In the genomic region with DNA sequence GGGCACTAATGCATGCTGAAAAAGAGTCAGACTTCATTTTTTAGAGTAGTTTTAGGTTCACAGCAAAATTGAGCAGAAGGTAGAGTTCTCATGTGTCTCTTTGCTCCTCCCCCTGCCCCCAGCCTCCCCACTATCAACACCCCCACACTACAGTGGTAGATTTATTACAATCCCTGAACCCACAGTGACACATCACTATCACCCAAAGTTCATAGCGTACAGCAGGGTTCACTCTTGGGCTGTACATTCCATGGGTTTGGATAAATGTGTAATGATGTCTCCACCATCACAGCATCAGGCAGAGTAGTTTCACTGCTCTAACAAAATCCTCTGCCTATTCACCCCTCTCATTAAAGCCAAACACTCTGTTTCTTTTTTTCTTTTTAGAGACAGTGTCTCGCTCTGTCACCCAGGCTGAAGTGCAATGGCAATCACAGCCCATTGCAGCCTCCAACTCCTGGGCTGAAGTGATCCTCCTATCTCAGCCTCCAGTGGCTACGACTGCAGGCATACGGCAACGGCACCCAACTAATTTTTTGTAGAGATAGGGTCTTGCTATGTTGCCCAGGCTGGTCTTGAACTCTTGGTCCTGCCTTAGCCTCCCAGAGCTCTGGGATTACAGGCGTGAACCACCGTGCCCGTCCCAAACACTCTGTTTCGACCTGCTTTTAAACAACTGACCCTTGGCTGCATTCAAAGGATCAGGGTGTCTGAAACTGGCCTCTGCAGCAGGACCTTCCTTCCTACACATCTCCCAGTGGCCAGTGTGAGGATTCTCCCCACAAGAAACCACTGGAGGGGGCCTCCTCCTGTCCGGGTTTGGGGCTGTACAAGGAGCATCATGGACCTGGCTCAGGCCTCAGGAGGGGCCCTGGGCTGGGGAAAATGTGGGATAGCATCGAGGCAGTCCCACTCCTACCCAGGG, we compare ENCODE assay signal across 9 cellular contexts. TPM values are rescaled to one million over a fixed set of nuclear protein-coding genes. Genes with fewer than 3 reads are reported as not detected.
A peak's percentile ranks its signal among the peaks of the same experiment; 100 is the strongest.
DNase-seq lines count a peak whose midpoint lies in the region; ATAC-seq and TF ChIP-seq lines count a peak whose summit lies in the region.
"Had no signal": no experiment of that assay in that cellular context is flagged by ENCODE, and none has a peak within 500 bp of the region (broad histone marks: within the 10 kb centered on the region; RNA-seq: fewer than 3 reads in every experiment).

No MANE protein-coding gene starts in this region.

- H2AFZ ChIP-seq in mammary epithelial cell (ENCODE audit: low read depth, low read length) = peak overlapping the region; percentile 71

- peak; percentile 18 for DNase-seq in activated CD8-positive, alpha-beta T cell treated with anti-CD3 and anti-CD28 coated beads, Interleukin-2, amount 10 ng/mL, durations not matched to agents 7 days and 5 days
- no peak for DNase-seq in activated CD8-positive, alpha-beta T cell treated with anti-CD3 and anti-CD28 coated beads for 36 hours
- no peak for DNase-seq in mammary epithelial cell
- no peak for DNase-seq in memory B cell (ENCODE audit: low spot score in 2 of 2)
- no peak for DNase-seq in transverse colon
- no peak for DNase-seq in activated CD4-positive, alpha-beta T cell treated with anti-CD3 and anti-CD28 coated beads for 48 hours
- DNase-seq in effector CD4-positive, alpha-beta T cell = no peak
- DNase-seq: NCI-H1105 treated with DMSO at 0.1 percent for 48 hours had no signal

- no peaks in the 10 kb centered on the region for H3K79me2 ChIP-seq in mammary epithelial cell (ENCODE audit: insufficient read depth, low read length)

- no peak overlapping the region for H3K9ac ChIP-seq in mammary epithelial cell (ENCODE audit: insufficient read depth, low read length)

- H3K4me3 ChIP-seq in mammary epithelial cell (replicated peaks in 1 of 3; ENCODE audit: insufficient read depth in 1 of 3, low read depth in 2 of 3, low read length in 3 of 3) (no peak overlapping the region), transverse colon (peak overlapping the region in 2 of 4 donors; percentile 37 to 46)

- in situ Hi-C loops in mammary epithelial cell (cut with MboI; ENCODE audit: low sequenced_read_pairs in 2 of 2) = no loop called here
- in situ Hi-C loops in transverse colon (cut with MboI; ENCODE audit: low pct_ligation_motif_present in 1 of 4, low pct_unique_long_range_greater_than_20kb in 1 of 4, low sequenced_read_pairs in 3 of 4) = loop anchor here in 1 of 4 donors (10.0 kb wide), 1 partner anchor 160 kb away; the partner anchor contains the start of genes FEN1 and TMEM258

- no peak for TF ChIP-seq POLR2A in transverse colon (IDR thresholded peaks at IDR 0.05)

- TF ChIP-seq CTCF in activated CD8-positive, alpha-beta T cell treated with anti-CD3 and anti-CD28 coated beads for 36 hours (IDR thresholded peaks at IDR 0.05) = no peak
- TF ChIP-seq CTCF in mammary epithelial cell (conservative IDR thresholded peaks at IDR 0.05 in 1 of 2, IDR thresholded peaks at IDR 0.05 in 1 of 2; ENCODE audit: extremely low read depth in 1 of 2, insufficient read depth in 1 of 2, low read depth in 1 of 2, low read length in 2 of 2) (no peak), transverse colon (IDR thresholded peaks at IDR 0.05) (no peak)

- peaks cover 22% of the 10 kb centered on the region for H3K27me3 Mint-ChIP-seq in activated CD8-positive, alpha-beta T cell treated with anti-CD3 and anti-CD28 coated beads, Interleukin-2, amount 10 ng/mL, durations not matched to agents 7 days and 5 days (ENCODE audit: low read depth)
- H3K27me3 Mint-ChIP-seq in activated CD8-positive, alpha-beta T cell treated with anti-CD3 and anti-CD28 coated beads for 36 hours = peaks cover 27% of the 10 kb centered on the region
- peaks cover 4% of the 10 kb centered on the region for H3K27me3 Mint-ChIP-seq in memory B cell

- no peaks in the 10 kb centered on the region for H4K20me1 ChIP-seq in mammary epithelial cell (ENCODE audit: insufficient read depth, low read length)

- H3K27ac ChIP-seq in mammary epithelial cell (ENCODE audit: insufficient read depth, low read depth, low read length) (no peak overlapping the region), transverse colon (peak overlapping the region; percentile 73 to 74 (median 74))

- WGBS in mammary epithelial cell (ENCODE audit: low coverage, missing lambda C conversion rate) = 85% methylated on average over 10 of the region's 11 CpGs
- WGBS in transverse colon (ENCODE audit: low coverage in 1 of 2), 2 donors = 83 to 100% methylated on average over 2 to 10 of the region's 11 CpGs

- H3K4me1 ChIP-seq in mammary epithelial cell (ENCODE audit: insufficient read depth, low read length) = peaks cover 19% of the 10 kb centered on the region
- peaks cover 5 to 22% (median 13%) of the 10 kb centered on the region in 4 donors for H3K4me1 ChIP-seq in transverse colon

- H3K4me3 Mint-ChIP-seq in activated CD8-positive, alpha-beta T cell treated with anti-CD3 and anti-CD28 coated beads, Interleukin-2, amount 10 ng/mL, durations not matched to agents 7 days and 5 days = no peak overlapping the region
- H3K4me3 Mint-ChIP-seq in activated CD8-positive, alpha-beta T cell treated with anti-CD3 and anti-CD28 coated beads for 36 hours = no peak overlapping the region
- H3K4me3 Mint-ChIP-seq in memory B cell = peak overlapping the region; percentile 65

- POLR2A ChIA-PET in activated CD8-positive, alpha-beta T cell treated with anti-CD3 and anti-CD28 coated beads, Interleukin-2, amount 10 ng/mL, durations not matched to agents 7 days and 5 days (lab: Charles Lee) = interaction anchor here (0.5 to 1.0 kb wide), 2 partner anchors 14 to 148 kb away, joined by 3 read pairs; partner anchors contain the start of gene FTH1
- POLR2A ChIA-PET in activated CD8-positive, alpha-beta T cell treated with anti-CD3 and anti-CD28 coated beads for 36 hours (lab: Charles Lee) = interaction anchor here (0.7 to 1.1 kb wide), 2 partner anchors 11 to 115 kb away, joined by 3 to 4 read pairs; no protein-coding TSS in a partner anchor

- H3K4me2 ChIP-seq in mammary epithelial cell (ENCODE audit: insufficient read depth, low read depth, low read length) = no peak overlapping the region

- no peaks in the 10 kb centered on the region for H3K9me3 Mint-ChIP-seq in activated CD8-positive, alpha-beta T cell treated with anti-CD3 and anti-CD28 coated beads, Interleukin-2, amount 10 ng/mL, durations not matched to agents 7 days and 5 days (ENCODE audit: insufficient read depth)
- no peaks in the 10 kb centered on the region for H3K9me3 Mint-ChIP-seq in activated CD8-positive, alpha-beta T cell treated with anti-CD3 and anti-CD28 coated beads for 36 hours
- no peaks in the 10 kb centered on the region for H3K9me3 Mint-ChIP-seq in memory B cell

- no peak for TF ChIP-seq EP300 in transverse colon (IDR thresholded peaks at IDR 0.05; ENCODE audit: low read depth)

- intact Hi-C loops in activated CD8-positive, alpha-beta T cell treated with anti-CD3 and anti-CD28 coated beads for 36 hours (cut with micrococcal nuclease) = no loop called here
- intact Hi-C loops in mammary epithelial cell (cut with micrococcal nuclease) = no loop called here
- intact Hi-C loops in transverse colon (cut with DNase I; ENCODE audit: low total_unique reads) = no loop called here

- ATAC-seq in activated CD8-positive, alpha-beta T cell treated with anti-CD3 and anti-CD28 coated beads, Interleukin-2, amount 10 ng/mL, durations not matched to agents 7 days and 5 days = no peak
- no peak for ATAC-seq in activated CD8-positive, alpha-beta T cell treated with anti-CD3 and anti-CD28 coated beads for 36 hours
- ATAC-seq in memory B cell (ENCODE audit: low read depth) = no peak
- no peak for ATAC-seq in activated CD4-positive, CD25-positive, alpha-beta regulatory T cell treated with anti-CD3 and anti-CD28 coated beads, Interleukin-2, amount 50 U/mL, for 24 hours

- H3K9me3 ChIP-seq in mammary epithelial cell (replicated peaks; ENCODE audit: insufficient read depth, low read length) (no peaks in the 10 kb centered on the region), transverse colon (no peaks in the 10 kb centered on the region)

- peaks cover 8% of the 10 kb centered on the region for H3K4me1 Mint-ChIP-seq in activated CD8-positive, alpha-beta T cell treated with anti-CD3 and anti-CD28 coated beads, Interleukin-2, amount 10 ng/mL, durations not matched to agents 7 days and 5 days (ENCODE audit: low read depth)
- peaks cover 7% of the 10 kb centered on the region for H3K4me1 Mint-ChIP-seq in activated CD8-positive, alpha-beta T cell treated with anti-CD3 and anti-CD28 coated beads for 36 hours (ENCODE audit: low read depth)
- H3K4me1 Mint-ChIP-seq in memory B cell = peaks cover 23% of the 10 kb centered on the region

- no peak overlapping the region for H3K27ac Mint-ChIP-seq in activated CD8-positive, alpha-beta T cell treated with anti-CD3 and anti-CD28 coated beads, Interleukin-2, amount 10 ng/mL, durations not matched to agents 7 days and 5 days
- H3K27ac Mint-ChIP-seq in activated CD8-positive, alpha-beta T cell treated with anti-CD3 and anti-CD28 coated beads for 36 hours = no peak overlapping the region
- H3K27ac Mint-ChIP-seq in memory B cell = no peak overlapping the region

- no peaks in the 10 kb centered on the region for H3K36me3 Mint-ChIP-seq in activated CD8-positive, alpha-beta T cell treated with anti-CD3 and anti-CD28 coated beads, Interleukin-2, amount 10 ng/mL, durations not matched to agents 7 days and 5 days (ENCODE audit: low read depth)
- H3K36me3 Mint-ChIP-seq in activated CD8-positive, alpha-beta T cell treated with anti-CD3 and anti-CD28 coated beads for 36 hours (ENCODE audit: low read depth) = no peaks in the 10 kb centered on the region
- peaks cover 4% of the 10 kb centered on the region for H3K36me3 Mint-ChIP-seq in memory B cell

- no peaks in the 10 kb centered on the region for H3K36me3 ChIP-seq in mammary epithelial cell (ENCODE audit: insufficient read depth, low read length)
- H3K36me3 ChIP-seq in transverse colon = no peaks in the 10 kb centered on the region

- CTCF ChIA-PET in activated CD8-positive, alpha-beta T cell treated with anti-CD3 and anti-CD28 coated beads, Interleukin-2, amount 10 ng/mL, durations not matched to agents 7 days and 5 days (lab: Charles Lee) = interaction anchor here (1.9 to 2.0 kb wide), 2 partner anchors 7 to 128 kb away, joined by 5 to 11 read pairs; no protein-coding TSS in a partner anchor
- CTCF ChIA-PET in activated CD8-positive, alpha-beta T cell treated with anti-CD3 and anti-CD28 coated beads for 36 hours (lab: Charles Lee) = interaction anchor here (1.4 to 11.9 kb wide), 2 partner anchors 54 to 127 kb away, joined by 7 to 215 read pairs; no protein-coding TSS in a partner anchor
- CTCF ChIA-PET in mammary epithelial cell (lab: Charles Lee; ENCODE audit: low non-redundant PET) = no interaction called here

- H3K27me3 ChIP-seq in mammary epithelial cell (ENCODE audit: insufficient read depth, low read length) = no peaks in the 10 kb centered on the region
- H3K27me3 ChIP-seq in transverse colon = peaks cover 16% of the 10 kb centered on the region

- no TSS peak for BruUV-seq in mammary epithelial cell (replicated peaks; lab: Mats Ljungman, UMichigan)

- dilution Hi-C loops in mammary epithelial cell (cut with HindIII; ENCODE audit: low sequenced_read_pairs) = no loop called here

RNA-seq across cellular contexts. Expression of gene BEST1, which starts 4.2 kb away (rescaled TPM):
- not detected for total RNA-seq in activated CD8-positive, alpha-beta T cell treated with anti-CD3 and anti-CD28 coated beads, Interleukin-2, amount 10 ng/mL, durations not matched to agents 7 days and 5 days
- total RNA-seq in activated CD8-positive, alpha-beta T cell treated with anti-CD3 and anti-CD28 coated beads for 36 hours = under 1 TPM; 0.61 to 0.83 TPM
- total RNA-seq in mammary epithelial cell (under 1 TPM; 0.24 to 0.67 TPM), transverse colon (1 to 10 TPM in 3 of 4 donors, under 1 TPM in 1; 0.40 to 3.7 (median 2.6) TPM)
- 0.14 TPM for polyA plus RNA-seq in mammary epithelial cell
- 0.26 TPM for polyA minus RNA-seq in mammary epithelial cell

RNA-seq across cellular contexts. Expression of gene FTH1, which starts 13.1 kb away (rescaled TPM):
- total RNA-seq in activated CD8-positive, alpha-beta T cell treated with anti-CD3 and anti-CD28 coated beads, Interleukin-2, amount 10 ng/mL, durations not matched to agents 7 days and 5 days = 100 to 1,000 TPM; 709 to 727 TPM
- total RNA-seq in activated CD8-positive, alpha-beta T cell treated with anti-CD3 and anti-CD28 coated beads for 36 hours = 100 to 1,000 TPM; 700 to 729 TPM
- total RNA-seq in mammary epithelial cell (1,000 to 10,000 TPM; 2,122 to 4,396 TPM), transverse colon (1,000 to 10,000 TPM; 2,288 to 6,007 (median 4,694) TPM)
- 3,424 TPM for polyA plus RNA-seq in mammary epithelial cell
- 11,932 TPM for polyA minus RNA-seq in mammary epithelial cell

RNA-seq across cellular contexts. Expression of gene RAB3IL1, which starts 37.0 kb away (rescaled TPM):
- total RNA-seq in activated CD8-positive, alpha-beta T cell treated with anti-CD3 and anti-CD28 coated beads, Interleukin-2, amount 10 ng/mL, durations not matched to agents 7 days and 5 days = not detected
- total RNA-seq in activated CD8-positive, alpha-beta T cell treated with anti-CD3 and anti-CD28 coated beads for 36 hours = not detected
- 1 to 10 TPM; 1.4 to 2.3 TPM for total RNA-seq in mammary epithelial cell
- polyA plus RNA-seq in mammary epithelial cell = 1.00 TPM
- 0.57 TPM for polyA minus RNA-seq in mammary epithelial cell
- total RNA-seq in transverse colon = 1 to 10 TPM; 1.2 to 7.6 (median 5.9) TPM
